30 cellular contexts compared by ENCODE assay signal in genomic region chr18:46084431-46084830, GRCh38. TPM values are rescaled to one million over a fixed set of nuclear protein-coding genes. Genes with fewer than 3 reads are reported as not detected.
DNase-seq lines count a peak whose midpoint lies in the region; ATAC-seq and TF ChIP-seq lines count a peak whose summit lies in the region.
"Had no signal": no experiment of that assay in that cellular context is flagged by ENCODE, and none has a peak within 500 bp of the region (broad histone marks: within the 10 kb centered on the region; RNA-seq: fewer than 3 reads in every experiment).

No MANE protein-coding gene starts in this region.

- POLR2A ChIA-PET in CD8-positive, alpha-beta T cell (lab: Charles Lee) = no interaction called here
- POLR2A ChIA-PET in Caco-2 (lab: Charles Lee) = no interaction called here

- peaks cover 66% of the 10 kb centered on the region for H3K36me3 ChIP-seq in CD8-positive, alpha-beta T cell (ENCODE audit: insufficient read depth, low read length)
- H3K36me3 ChIP-seq in endodermal cell (ENCODE audit: control insufficient read depth, insufficient read depth, low read length) = peaks cover 91% of the 10 kb centered on the region
- H3K36me3 ChIP-seq in Caco-2 (ENCODE audit: control insufficient read depth, insufficient read depth, low read length) = peaks cover 3% of the 10 kb centered on the region; the same call in 1 of the 2 replicates

- TF ChIP-seq CTCF in CD8-positive, alpha-beta T cell (IDR thresholded peaks at IDR 0.05) = no peak
- no peak for TF ChIP-seq CTCF in endodermal cell (conservative IDR thresholded peaks at IDR 0.05)
- no peak for TF ChIP-seq CTCF in progenitor cell of endocrine pancreas (IDR thresholded peaks at IDR 0.05; ENCODE audit: unreplicated experiment)
- TF ChIP-seq CTCF in Caco-2 (IDR thresholded peaks at IDR 0.05; ENCODE audit: insufficient read depth in 1 of 2, low read depth in 1 of 2, low read length in 1 of 2, severe bottlenecking in 1 of 2, unreplicated experiment in 1 of 2) = no peak
- TF ChIP-seq CTCF in nephron progenitor cell (IDR thresholded peaks at IDR 0.05) = no peak

- no peak overlapping the region for H3K27ac Mint-ChIP-seq in activated CD8-positive, alpha-beta memory T cell treated with anti-CD3 and anti-CD28 coated beads, Interleukin-2, amount 10 ng/mL, durations not matched to agents 7 days and 5 days
- H3K27ac Mint-ChIP-seq in CD8-positive, alpha-beta T cell = peak overlapping the region; percentile 18
- peak overlapping the region; percentile 93 for H3K27ac Mint-ChIP-seq in endodermal cell
- peak overlapping the region; percentile 49 for H3K27ac Mint-ChIP-seq in progenitor cell of endocrine pancreas
- H3K27ac Mint-ChIP-seq in Caco-2 (ENCODE audit: unreplicated experiment) = no peak overlapping the region
- no peak overlapping the region for H3K27ac Mint-ChIP-seq in nephron progenitor cell
- H3K27ac Mint-ChIP-seq: CD4-positive, alpha-beta T cell; IgD-negative memory B cell had no signal

- CTCF ChIA-PET in activated CD8-positive, alpha-beta memory T cell treated with anti-CD3 and anti-CD28 coated beads, Interleukin-2, amount 10 ng/mL, durations not matched to agents 7 days and 5 days (lab: Charles Lee) = no interaction called here
- CTCF ChIA-PET in CD8-positive, alpha-beta T cell (lab: Charles Lee) = interaction anchor here (2.5 kb wide), 1 partner anchor 11 kb away, joined by 12 read pairs; no protein-coding TSS in a partner anchor
- CTCF ChIA-PET in Caco-2 (lab: Charles Lee) = no interaction called here

- BruUV-seq in Caco-2 (replicated peaks; lab: Mats Ljungman, UMichigan) = no TSS peak

- no peaks in the 10 kb centered on the region for H3K27me3 Mint-ChIP-seq in activated CD8-positive, alpha-beta memory T cell treated with anti-CD3 and anti-CD28 coated beads, Interleukin-2, amount 10 ng/mL, durations not matched to agents 7 days and 5 days
- no peaks in the 10 kb centered on the region for H3K27me3 Mint-ChIP-seq in CD8-positive, alpha-beta T cell (ENCODE audit: low read depth)
- no peaks in the 10 kb centered on the region for H3K27me3 Mint-ChIP-seq in endodermal cell (ENCODE audit: insufficient read depth)
- H3K27me3 Mint-ChIP-seq in progenitor cell of endocrine pancreas = no peaks in the 10 kb centered on the region
- no peaks in the 10 kb centered on the region for H3K27me3 Mint-ChIP-seq in Caco-2 (ENCODE audit: insufficient read depth, unreplicated experiment)
- H3K27me3 Mint-ChIP-seq in nephron progenitor cell (ENCODE audit: low read depth, poor library complexity) = peaks cover 2% of the 10 kb centered on the region
- H3K27me3 Mint-ChIP-seq: CD4-positive, alpha-beta T cell; IgD-negative memory B cell had no signal

- H3K9me3 Mint-ChIP-seq in activated CD8-positive, alpha-beta memory T cell treated with anti-CD3 and anti-CD28 coated beads, Interleukin-2, amount 10 ng/mL, durations not matched to agents 7 days and 5 days (ENCODE audit: low read depth) = no peaks in the 10 kb centered on the region
- no peaks in the 10 kb centered on the region for H3K9me3 Mint-ChIP-seq in CD8-positive, alpha-beta T cell
- H3K9me3 Mint-ChIP-seq in endodermal cell (peaks cover 8% of the 10 kb centered on the region), progenitor cell of endocrine pancreas (ENCODE audit: low read depth) (no peaks in the 10 kb centered on the region), Caco-2 (ENCODE audit: unreplicated experiment) (no peaks in the 10 kb centered on the region), nephron progenitor cell (peaks cover 8% of the 10 kb centered on the region)
- H3K9me3 Mint-ChIP-seq: CD4-positive, alpha-beta T cell had no signal

- H3K27me3 ChIP-seq in CD8-positive, alpha-beta T cell (ENCODE audit: insufficient read depth, low read length) = no peaks in the 10 kb centered on the region
- no peaks in the 10 kb centered on the region for H3K27me3 ChIP-seq in endodermal cell (ENCODE audit: control insufficient read depth, insufficient read depth, low read length, poor library complexity, severe bottlenecking)
- H3K27me3 ChIP-seq in Caco-2 (replicated peaks; ENCODE audit: control insufficient read depth, insufficient read depth, low read length) = no peaks in the 10 kb centered on the region
- H3K27me3 ChIP-seq: SJSA1 had no signal

- 55 to 66% methylated on average over 2 of the region's 2 CpGs for WGBS in endodermal cell (ENCODE audit: insufficient coverage in 1 of 2, insufficient read length in 1 of 2), 2 experiments

- H3K4me1 ChIP-seq in CD8-positive, alpha-beta T cell (ENCODE audit: insufficient read depth, low read length) = no peaks in the 10 kb centered on the region
- H3K4me1 ChIP-seq in endodermal cell (ENCODE audit: control insufficient read depth, insufficient read depth, low read length) (peaks cover 4% of the 10 kb centered on the region), Caco-2 (peaks cover 22% of the 10 kb centered on the region)
- H3K4me1 ChIP-seq: SJSA1 had no signal

- intact Hi-C loops in CD8-positive, alpha-beta T cell (cut with DNase I, micrococcal nuclease) = no loop called here
- intact Hi-C loops in Caco-2 (cut with micrococcal nuclease; ENCODE audit: unreplicated experiment) = no loop called here

- peaks cover 74% of the 10 kb centered on the region for H3K36me3 Mint-ChIP-seq in activated CD8-positive, alpha-beta memory T cell treated with anti-CD3 and anti-CD28 coated beads, Interleukin-2, amount 10 ng/mL, durations not matched to agents 7 days and 5 days
- H3K36me3 Mint-ChIP-seq in CD8-positive, alpha-beta T cell = peaks cover 89% of the 10 kb centered on the region
- peaks cover 93% of the 10 kb centered on the region for H3K36me3 Mint-ChIP-seq in endodermal cell (ENCODE audit: low read depth)
- H3K36me3 Mint-ChIP-seq in progenitor cell of endocrine pancreas (ENCODE audit: insufficient read depth) = peaks cover 56% of the 10 kb centered on the region
- H3K36me3 Mint-ChIP-seq in Caco-2 (ENCODE audit: insufficient read depth, unreplicated experiment) = peaks cover 81% of the 10 kb centered on the region
- H3K36me3 Mint-ChIP-seq in nephron progenitor cell (ENCODE audit: low read depth) = peaks cover 95% of the 10 kb centered on the region

- no peak overlapping the region for H3K9ac ChIP-seq in endodermal cell (ENCODE audit: extremely low read depth, low read length, poor library complexity, severe bottlenecking)

- H3K27ac ChIP-seq in CD8-positive, alpha-beta T cell (ENCODE audit: low read depth, low read length) = no peak overlapping the region
- H3K27ac ChIP-seq in endodermal cell (ENCODE audit: low read depth, low read length) = peak overlapping the region; percentile 6
- H3K27ac ChIP-seq: 22Rv1, HL-60, PC-9, SJSA1 had no signal

- DNase-seq in activated CD8-positive, alpha-beta memory T cell treated with anti-CD3 and anti-CD28 coated beads, Interleukin-2, amount 10 ng/mL, durations not matched to agents 7 days and 5 days = peak; percentile 19
- DNase-seq in activated CD8-positive, alpha-beta memory T cell treated with anti-CD3 and anti-CD28 coated beads, Interleukin-2, amount 50 U/mL, for 4 hours = no peak
- no peak for DNase-seq in CD8-positive, alpha-beta T cell
- DNase-seq in endodermal cell (no peak), progenitor cell of endocrine pancreas (ENCODE audit: low spot score, unreplicated experiment) (no peak), Caco-2 (no peak), nephron progenitor cell (no peak)
- DNase-seq: ACHN; CD4-positive, alpha-beta T cell; COR-L47; DMS 273 treated with DMSO at 0.1 percent for 48 hours; DMS79; EL; GDM1; Karpas-422; NCI-H1105; NCI-H1436 treated with DMSO at 0.1 percent for 48 hours; NCI-H187 treated with DMSO at 0.1 percent for 48 hours; NCI-H446; NCI-H524 treated with DMSO at 0.1 percent for 48 hours; NCI-H774; PC-9; Right ventricle myocardium superior; RPMI8226 had no signal

- ATAC-seq in activated CD8-positive, alpha-beta memory T cell treated with anti-CD3 and anti-CD28 coated beads, Interleukin-2, amount 10 ng/mL, durations not matched to agents 7 days and 5 days = no peak
- no peak for ATAC-seq in CD8-positive, alpha-beta T cell
- ATAC-seq: GM12878 had no signal

- no peaks in the 10 kb centered on the region for H3K9me3 ChIP-seq in CD8-positive, alpha-beta T cell (ENCODE audit: low read length)
- peaks cover 4% of the 10 kb centered on the region for H3K9me3 ChIP-seq in endodermal cell (ENCODE audit: control insufficient read depth, low read length)
- H3K9me3 ChIP-seq in Caco-2 = no peaks in the 10 kb centered on the region
- H3K9me3 ChIP-seq: SJSA1 had no signal

- H3K4me1 Mint-ChIP-seq in activated CD8-positive, alpha-beta memory T cell treated with anti-CD3 and anti-CD28 coated beads, Interleukin-2, amount 10 ng/mL, durations not matched to agents 7 days and 5 days = peaks cover 13% of the 10 kb centered on the region
- H3K4me1 Mint-ChIP-seq in CD8-positive, alpha-beta T cell (ENCODE audit: low read depth) = peaks cover 5% of the 10 kb centered on the region
- H3K4me1 Mint-ChIP-seq in endodermal cell = peaks cover 25% of the 10 kb centered on the region
- H3K4me1 Mint-ChIP-seq in progenitor cell of endocrine pancreas (ENCODE audit: low read depth) = peaks cover 9% of the 10 kb centered on the region
- H3K4me1 Mint-ChIP-seq in Caco-2 (ENCODE audit: low read depth, unreplicated experiment) = peaks cover 7% of the 10 kb centered on the region
- H3K4me1 Mint-ChIP-seq in nephron progenitor cell = no peaks in the 10 kb centered on the region
- H3K4me1 Mint-ChIP-seq: IgD-negative memory B cell had no signal

- H3K4me3 Mint-ChIP-seq in activated CD8-positive, alpha-beta memory T cell treated with anti-CD3 and anti-CD28 coated beads, Interleukin-2, amount 10 ng/mL, durations not matched to agents 7 days and 5 days = no peak overlapping the region
- H3K4me3 Mint-ChIP-seq in CD8-positive, alpha-beta T cell = no peak overlapping the region
- H3K4me3 Mint-ChIP-seq in endodermal cell (no peak overlapping the region), progenitor cell of endocrine pancreas (ENCODE audit: low read depth) (no peak overlapping the region), Caco-2 (ENCODE audit: unreplicated experiment) (no peak overlapping the region), nephron progenitor cell (no peak overlapping the region)
- H3K4me3 Mint-ChIP-seq: CD4-positive, alpha-beta T cell; IgD-negative memory B cell had no signal

- no peak overlapping the region for H3K4me3 ChIP-seq in CD8-positive, alpha-beta T cell (ENCODE audit: low read depth, low read length)
- peak overlapping the region; percentile 44 for H3K4me3 ChIP-seq in endodermal cell (ENCODE audit: low read length)
- H3K4me3 ChIP-seq in Caco-2 (ENCODE audit: low read depth, low read length) = no peak overlapping the region
- H3K4me3 ChIP-seq: GM12878, PC-9, SJSA1 had no signal

RNA-seq across cellular contexts. Expression of gene PSTPIP2, which starts 12.4 kb away (rescaled TPM):
- total RNA-seq in activated CD8-positive, alpha-beta memory T cell treated with anti-CD3 and anti-CD28 coated beads, Interleukin-2, amount 10 ng/mL, durations not matched to agents 7 days and 5 days = 10 to 100 TPM in 1 of 2 experiments, 1 to 10 TPM in 1; 4.1 to 16.1 TPM
- 1 to 10 TPM; 6.4 to 6.6 TPM for total RNA-seq in CD8-positive, alpha-beta T cell
- total RNA-seq in endodermal cell (10 to 100 TPM; 10.6 to 10.8 TPM), progenitor cell of endocrine pancreas (6.1 and 7.0 TPM in 2 replicates), Caco-2 (2022) (13.3 and 13.7 TPM in 2 replicates)
- polyA plus RNA-seq in endodermal cell (2013, experiment 1 of 2) = 6.3 TPM
- 6.2 TPM for polyA plus RNA-seq in endodermal cell (2013, experiment 2 of 2)
- total RNA-seq: H4, PC-9 had no signal

RNA-seq across cellular contexts. Expression of gene ATP5F1A, which starts 13.7 kb away (rescaled TPM):
- total RNA-seq in activated CD8-positive, alpha-beta memory T cell treated with anti-CD3 and anti-CD28 coated beads, Interleukin-2, amount 10 ng/mL, durations not matched to agents 7 days and 5 days = 100 to 1,000 TPM; 341 to 485 TPM
- 100 to 1,000 TPM; 208 to 212 TPM for total RNA-seq in CD8-positive, alpha-beta T cell
- total RNA-seq in endodermal cell (100 to 1,000 TPM; 608 to 706 TPM), progenitor cell of endocrine pancreas (375 and 390 TPM in 2 replicates), Caco-2 (2022) (349 and 401 TPM in 2 replicates)
- polyA plus RNA-seq in endodermal cell (2013, experiment 1 of 2) = 609 TPM
- polyA plus RNA-seq in endodermal cell (2013, experiment 2 of 2) = 550 TPM

RNA-seq across cellular contexts. Expression of gene HAUS1, which starts 19.8 kb away (rescaled TPM):
- 10 to 100 TPM; 57.4 to 59.2 TPM for total RNA-seq in activated CD8-positive, alpha-beta memory T cell treated with anti-CD3 and anti-CD28 coated beads, Interleukin-2, amount 10 ng/mL, durations not matched to agents 7 days and 5 days
- total RNA-seq in CD8-positive, alpha-beta T cell = 1 to 10 TPM; 6.3 to 8.8 TPM
- total RNA-seq in endodermal cell (100 to 1,000 TPM in 1 of 2 donors, 10 to 100 TPM in 1; 80.1 to 130 TPM), progenitor cell of endocrine pancreas (57.0 and 58.3 TPM in 2 replicates), Caco-2 (2022) (28.2 and 29.5 TPM in 2 replicates)
- polyA plus RNA-seq in endodermal cell (2013, experiment 1 of 2) = 110 TPM
- polyA plus RNA-seq in endodermal cell (2013, experiment 2 of 2) = 113 TPM

Comparison
In these comparisons a context has a peak if more than half of its experiments do, and no peak if none do; other contexts are left out.
1. H3K27ac Mint-ChIP-seq: peak in CD8-positive, alpha-beta T cell (single experiment), endodermal cell (single experiment) and progenitor cell of endocrine pancreas (single experiment); none in activated CD8-positive, alpha-beta memory T cell treated with anti-CD3 and anti-CD28 coated beads, Interleukin-2, amount 10 ng/mL, durations not matched to agents 7 days and 5 days (single experiment), Caco-2 (single experiment) and nephron progenitor cell (single experiment).